ENCODE assay signal across 8 cellular contexts in genomic region chr22:41381329-41382097, GRCh38. TPM values are rescaled to one million over a fixed set of nuclear protein-coding genes. Genes with fewer than 3 reads are reported as not detected.
DNase-seq lines count a peak whose midpoint lies in the region; ATAC-seq and TF ChIP-seq lines count a peak whose summit lies in the region.

TEF (plus strand) TSS chr22:41381942; CDS start chr22:41382045, 103 bp downstream.

- H2BK120ac ChIP-seq in IMR-90 (ENCODE audit: low read depth, low read length): peak within 1 kb of the TSS; percentile 91

- H3K4me2 ChIP-seq in IMR-90 (ENCODE audit: low read depth, low read length) (peak within 1 kb of the TSS; percentile 83), OCI-LY7 (ENCODE audit: low read length) (peak within 1 kb of the TSS; percentile 98)

- intact Hi-C loops in IMR-90 (cut with micrococcal nuclease) (loop anchor here (2.0 kb wide), 1 partner anchor 65 kb away; the partner anchor contains the start of gene TOB2), OCI-LY7 (cut with micrococcal nuclease; ENCODE audit: unreplicated experiment) (loop anchor here (2.0 to 10.0 kb wide), 2 partner anchors 65 to 77 kb away; partner anchors contain the start of genes TOB2 and ZC3H7B)

- H3K4me1 ChIP-seq in IMR-90 (ENCODE audit: control insufficient read depth, insufficient read depth, low read length): peaks cover 9% of the 10 kb centered on the region
- peaks cover 24% of the 10 kb centered on the region for H3K4me1 ChIP-seq in OCI-LY7 (ENCODE audit: insufficient read depth, low read length, poor library complexity, severe bottlenecking)

- H3K14ac ChIP-seq in IMR-90 (replicated peaks; ENCODE audit: low read depth, low read length): peak within 1 kb of the TSS; percentile 86

- H3K27ac ChIP-seq in IMR-90 (ENCODE audit: insufficient read depth, low read length) (peak within 1 kb of the TSS; percentile 86), OCI-LY7 (ENCODE audit: low read depth, low read length, poor library complexity, severe bottlenecking) (peak within 1 kb of the TSS; percentile 59)

- POLR2A ChIA-PET in IMR-90 (lab: Charles Lee; ENCODE audit: unreplicated experiment) (interaction anchor here (0.6 to 1.0 kb wide), 6 partner anchors 17 to 1240 kb away, joined by 3 to 13 read pairs (median 7); no protein-coding TSS in a partner anchor), OCI-LY7 (lab: Charles Lee) (interaction anchor here (0.6 to 1.6 kb wide), 17 partner anchors 9 to 352 kb away, joined by 3 to 8 read pairs (median 4); partner anchors contain the start of genes PHF5A, PMM1 and TOB2)

- CTCF ChIA-PET in IMR-90 (lab: Yijun Ruan, JAX) (interaction anchor here (0.5 to 1.7 kb wide), 4 partner anchors 15 to 79 kb away, joined by 3 to 9 read pairs (median 3); no protein-coding TSS in a partner anchor), OCI-LY7 (lab: Charles Lee; ENCODE audit: unreplicated experiment) (interaction anchor here (0.5 to 1.4 kb wide), 8 partner anchors 8 to 1019 kb away, joined by 3 to 19 read pairs (median 4); no protein-coding TSS in a partner anchor)

- peak within 1 kb of the TSS; percentile 86; the same call in 1 of the 2 replicates for H3K23ac ChIP-seq in IMR-90 (ENCODE audit: low read depth, low read length)

- H3K9me3 ChIP-seq in IMR-90 (ENCODE audit: control insufficient read depth, insufficient read depth, low read length) (no peaks in the 10 kb centered on the region), OCI-LY7 (ENCODE audit: low read length) (no peaks in the 10 kb centered on the region)

- ATAC-seq in GM21529 (IDR thresholded peaks at IDR 0.05; ENCODE audit: unreplicated experiment) (peak; percentile 88), IMR-90 (ENCODE audit: low read depth) (peak; percentile 88)

- peak within 1 kb of the TSS; percentile 94 for H2AK9ac ChIP-seq in IMR-90 (replicated peaks; ENCODE audit: low read depth, low read length, poor library complexity)

- no TSS peak for BruUV-seq in IMR-90 (replicated peaks; lab: Mats Ljungman, UMichigan)
- no TSS peak for BruUV-seq in OCI-LY7 (replicated peaks; lab: Mats Ljungman, UMichigan)

- peak within 1 kb of the TSS; percentile 80; the same call in 2 of the 3 replicates for H2BK15ac ChIP-seq in IMR-90 (ENCODE audit: low read depth, low read length)

- H3K18ac ChIP-seq in IMR-90 (ENCODE audit: low read depth, low read length): peak within 1 kb of the TSS; percentile 47

- TF ChIP-seq RAD21 in IMR-90 (IDR thresholded peaks at IDR 0.05; ENCODE audit: low read length): no peak

- H3K4me3 ChIP-seq in IMR-90 (ENCODE audit: insufficient read depth, low read depth, low read length) (peak within 1 kb of the TSS; percentile 64), OCI-LY7 (ENCODE audit: low read depth, low read length, poor library complexity, severe bottlenecking) (peak within 1 kb of the TSS; percentile 76)

- no peaks in the 10 kb centered on the region for H3K79me2 ChIP-seq in OCI-LY7 (ENCODE audit: insufficient read depth, low read depth, low read length)

- TF ChIP-seq POLR2A in IMR-90 (IDR thresholded peaks at IDR 0.05; ENCODE audit: low read depth, low read length): peak; percentile 52

- H3K36me3 ChIP-seq in IMR-90 (ENCODE audit: control insufficient read depth, insufficient read depth, low read length): no peaks in the 10 kb centered on the region
- H3K36me3 ChIP-seq in OCI-LY7 (ENCODE audit: insufficient read depth, low read length): no peaks in the 10 kb centered on the region

- peak within 1 kb of the TSS; percentile 88 for H3K56ac ChIP-seq in IMR-90 (ENCODE audit: extremely low read depth, insufficient read depth, low read length)

- no peaks in the 10 kb centered on the region for H3K27me3 ChIP-seq in IMR-90 (ENCODE audit: control insufficient read depth, insufficient read depth, low read length)

- TF ChIP-seq CTCF in IMR-90 (conservative IDR thresholded peaks at IDR 0.05; ENCODE audit: low read depth, low read length) (no peak), OCI-LY7 (conservative IDR thresholded peaks at IDR 0.05; ENCODE audit: low read length) (no peak)

- peak within 1 kb of the TSS; percentile 95 for H2AFZ ChIP-seq in IMR-90 (replicated peaks; ENCODE audit: low read length, poor library complexity)
- H2AFZ ChIP-seq in OCI-LY7 (ENCODE audit: low read length): peak within 1 kb of the TSS; percentile 69

- H4K5ac ChIP-seq in IMR-90 (ENCODE audit: low read depth, low read length): peak within 1 kb of the TSS; percentile 56

- H2AK5ac ChIP-seq in IMR-90 (ENCODE audit: low read depth, low read length): peak within 1 kb of the TSS; percentile 56

- H3K9me1 ChIP-seq in IMR-90 (ENCODE audit: insufficient read depth, low read length): peaks cover 1% of the 10 kb centered on the region; the same call in 1 of the 2 replicates

- peak within 1 kb of the TSS; percentile 88 for H2BK5ac ChIP-seq in IMR-90 (ENCODE audit: low read depth, low read length, poor library complexity, severe bottlenecking)

- peaks cover 13 to 31% of the 10 kb centered on the region in 2 experiments for H3K79me1 ChIP-seq in IMR-90 (ENCODE audit: low read depth in 1 of 2, low read length in 2 of 2)

- dilution Hi-C loops in IMR-90 (cut with HindIII; ENCODE audit: low sequenced_read_pairs, unreplicated experiment): no loop called here

- WGBS in IMR-90 (ENCODE audit: extremely low coverage in 2 of 2, insufficient read length in 1 of 2), 2 experiments: 0% methylated on average over 52 of the region's 84 CpGs; no CpG with 5 or more reads in 1 of the 2 experiments

- no peaks in the 10 kb centered on the region for H3K9me2 ChIP-seq in OCI-LY7 (ENCODE audit: insufficient read depth, low read length)

- peak within 1 kb of the TSS; percentile 48; the same call in 1 of the 2 replicates for H2BK20ac ChIP-seq in IMR-90 (ENCODE audit: low read depth, low read length)

- peak within 1 kb of the TSS; percentile 74 for H3K9ac ChIP-seq in IMR-90 (ENCODE audit: low read depth, low read length)

- peak within 1 kb of the TSS; percentile 93 for H4K91ac ChIP-seq in IMR-90 (ENCODE audit: insufficient read depth, low read depth, low read length)

- H4K20me1 ChIP-seq in IMR-90 (ENCODE audit: insufficient read depth, low read length) (no peaks in the 10 kb centered on the region), OCI-LY7 (ENCODE audit: insufficient read depth, low read length) (no peaks in the 10 kb centered on the region)

- H4K8ac ChIP-seq in IMR-90 (ENCODE audit: low read depth in 2 of 2, low read length in 2 of 2): peak within 1 kb of the TSS; percentile 60 to 71

- peak within 1 kb of the TSS; percentile 90 for H3K4ac ChIP-seq in IMR-90 (ENCODE audit: low read depth, low read length)

- peak; percentile 99 for DNase-seq in DMS 273 (lab: John Stamatoyannopoulos, UW; ENCODE audit: unreplicated experiment)
- DNase-seq in IMR-90: peak; percentile 98
- peak; percentile 99 for DNase-seq in OCI-LY7 (ENCODE audit: low spot score)
- DNase-seq in activated T-cell treated with anti-CD3 and anti-CD28 coated beads for 4 hours: peak; percentile 97
- peak; percentile 99 for DNase-seq in epidermal melanocyte (ENCODE audit: insufficient read length, low spot score)
- DNase-seq in midbrain (lab: John Stamatoyannopoulos, UW): peak; percentile 98
- DNase-seq in stimulated activated CD8-positive, alpha-beta memory T cell treated with anti-CD3 and anti-CD28 coated beads, Interleukin-15, amount 100 ng/mL, for 48 hours (ENCODE audit: low read depth in 2 of 2): peak; percentile 97 to 98

- in situ Hi-C loops in IMR-90 (cut with MboI; ENCODE audit: low sequenced_read_pairs): no loop called here

TF ChIP-seq in IMR-90, 13 proteins besides CTCF, POLR2A, EP300 and RAD21:
- TF ChIP-seq BHLHE40 (IDR thresholded peaks at IDR 0.05; ENCODE audit: low read depth, low read length) (peak; percentile 37; the same call in 1 of the 2 replicates), MXI1 (IDR thresholded peaks at IDR 0.05; ENCODE audit: borderline replicate concordance, low read depth, low read length) (no peak), CHD1 (IDR thresholded peaks at IDR 0.05; ENCODE audit: low read depth, low read length) (no peak), RFX5 (IDR thresholded peaks at IDR 0.05; ENCODE audit: low read depth, low read length) (no peak), NFE2L2 (IDR thresholded peaks at IDR 0.05; ENCODE audit: low read depth, low read length) (no peak), SMC3 (IDR thresholded peaks at IDR 0.05; ENCODE audit: low read depth, low read length) (no peak), CEBPB (IDR thresholded peaks at IDR 0.05; ENCODE audit: low read depth, low read length) (no peak), FOS (IDR thresholded peaks at IDR 0.05; ENCODE audit: low read depth, low read length) (no peak), RCOR1 (IDR thresholded peaks at IDR 0.05; ENCODE audit: insufficient replicate concordance, low read length) (no peak), ELK1 (IDR thresholded peaks at IDR 0.05; ENCODE audit: borderline replicate concordance, low read depth, low read length) (no peak), MAFK (IDR thresholded peaks at IDR 0.05; ENCODE audit: low read depth, low read length) (no peak), MAZ (IDR thresholded peaks at IDR 0.05; ENCODE audit: borderline replicate concordance, low read depth, low read length) (peak; percentile 92)
- TF ChIP-seq, protein P1, sequence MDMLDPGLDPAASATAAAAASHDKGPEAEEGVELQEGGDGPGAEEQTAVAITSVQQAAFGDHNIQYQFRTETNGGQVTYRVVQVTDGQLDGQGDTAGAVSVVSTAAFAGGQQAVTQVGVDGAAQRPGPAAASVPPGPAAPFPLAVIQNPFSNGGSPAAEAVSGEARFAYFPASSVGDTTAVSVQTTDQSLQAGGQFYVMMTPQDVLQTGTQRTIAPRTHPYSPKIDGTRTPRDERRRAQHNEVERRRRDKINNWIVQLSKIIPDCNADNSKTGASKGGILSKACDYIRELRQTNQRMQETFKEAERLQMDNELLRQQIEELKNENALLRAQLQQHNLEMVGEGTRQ (IDR thresholded peaks at IDR 0.05; ENCODE audit: low read depth, low read length): peak; percentile 96

RNA-seq across cellular contexts. Expression of gene TEF, which starts in this region (rescaled TPM):
- total RNA-seq in IMR-90 (2012; rRNA removed) (5.6 and 6.1 TPM in 2 replicates), OCI-LY7 (2022) (6.1 and 7.0 TPM in 2 replicates)
- 11.6 and 14.4 TPM in 2 replicates for polyA plus RNA-seq in IMR-90 (2012; rRNA removed)
- polyA plus RNA-seq in IMR-90 (2012; cell fraction: cytosol; rRNA removed): 4.4 and 5.7 TPM in 2 replicates
- polyA plus RNA-seq in IMR-90 (2012; cell fraction: nucleus; rRNA removed; ENCODE audit: low replicate concordance): 4.7 and 8.8 TPM in 2 replicates
- total RNA-seq in OCI-LY7 (2014; rRNA removed; shearing (Covaris generic)): 4.3 and 6.8 TPM in 2 replicates

Comparison
In these comparisons a context has a peak if more than half of its experiments do, and no peak if none do; other contexts are left out.
1. Peak in every context shown above with its lines: DNase-seq, ATAC-seq, H3K4me3 ChIP-seq and H3K27ac ChIP-seq.